Comparison of ENCODE assay signal across 1 cellular context in the genomic region with DNA sequence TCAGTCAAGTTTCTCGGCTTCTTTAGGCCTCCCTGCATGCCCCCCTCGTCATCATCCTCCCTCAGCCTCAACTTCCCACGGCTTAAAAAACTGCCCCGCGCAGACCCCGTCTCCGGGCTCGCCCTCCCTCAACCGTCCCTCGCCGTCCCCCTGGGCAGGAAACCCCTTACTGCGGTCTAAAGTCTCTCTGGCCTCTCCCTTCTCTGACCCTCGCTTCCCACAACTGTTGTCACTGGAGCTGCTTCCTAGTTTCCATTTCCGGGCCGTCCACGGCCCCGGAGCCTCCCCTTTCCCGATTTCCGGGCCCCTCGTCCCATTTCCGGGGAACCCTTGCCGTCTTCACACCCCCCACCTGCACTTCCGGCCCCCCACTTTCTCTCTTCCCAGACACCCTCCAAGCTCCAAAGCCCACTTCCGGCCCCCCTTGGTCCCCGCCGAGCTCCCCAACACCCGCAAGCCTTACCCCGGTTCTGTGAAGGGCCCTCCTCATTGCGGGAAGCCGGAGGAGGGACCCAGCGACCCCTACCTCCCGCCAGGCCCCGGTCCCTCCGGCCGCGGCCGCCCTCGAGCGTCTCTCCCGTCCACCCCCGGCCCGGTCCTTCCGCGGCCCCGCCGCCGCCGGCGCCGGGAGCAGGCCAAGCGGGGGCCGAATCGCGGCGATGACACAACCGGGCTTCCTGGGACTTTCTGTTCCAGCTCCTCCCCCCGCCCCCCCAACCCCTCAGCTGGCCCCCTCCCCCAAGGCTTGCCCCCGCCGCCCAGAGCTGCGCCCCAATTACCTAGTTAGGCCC.
TF ChIP-seq lines count a peak whose summit lies in the region.

No MANE protein-coding gene starts in this region.

TF ChIP-seq in K562, 482 proteins besides CTCF, POLR2A, EP300 and RAD21 (continues in another document):
- TF ChIP-seq, protein P1, sequence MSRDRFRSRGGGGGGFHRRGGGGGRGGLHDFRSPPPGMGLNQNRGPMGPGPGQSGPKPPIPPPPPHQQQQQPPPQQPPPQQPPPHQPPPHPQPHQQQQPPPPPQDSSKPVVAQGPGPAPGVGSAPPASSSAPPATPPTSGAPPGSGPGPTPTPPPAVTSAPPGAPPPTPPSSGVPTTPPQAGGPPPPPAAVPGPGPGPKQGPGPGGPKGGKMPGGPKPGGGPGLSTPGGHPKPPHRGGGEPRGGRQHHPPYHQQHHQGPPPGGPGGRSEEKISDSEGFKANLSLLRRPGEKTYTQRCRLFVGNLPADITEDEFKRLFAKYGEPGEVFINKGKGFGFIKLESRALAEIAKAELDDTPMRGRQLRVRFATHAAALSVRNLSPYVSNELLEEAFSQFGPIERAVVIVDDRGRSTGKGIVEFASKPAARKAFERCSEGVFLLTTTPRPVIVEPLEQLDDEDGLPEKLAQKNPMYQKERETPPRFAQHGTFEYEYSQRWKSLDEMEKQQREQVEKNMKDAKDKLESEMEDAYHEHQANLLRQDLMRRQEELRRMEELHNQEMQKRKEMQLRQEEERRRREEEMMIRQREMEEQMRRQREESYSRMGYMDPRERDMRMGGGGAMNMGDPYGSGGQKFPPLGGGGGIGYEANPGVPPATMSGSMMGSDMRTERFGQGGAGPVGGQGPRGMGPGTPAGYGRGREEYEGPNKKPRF (IDR thresholded peaks at IDR 0.05; ENCODE audit: low read depth, low read length) = no peak
- TF ChIP-seq SIX5 (IDR thresholded peaks at IDR 0.05; ENCODE audit: borderline replicate concordance in 1 of 2, insufficient read depth in 1 of 2, low read depth in 1 of 2, low read length in 2 of 2) = no peak
- TF ChIP-seq, protein P2, sequence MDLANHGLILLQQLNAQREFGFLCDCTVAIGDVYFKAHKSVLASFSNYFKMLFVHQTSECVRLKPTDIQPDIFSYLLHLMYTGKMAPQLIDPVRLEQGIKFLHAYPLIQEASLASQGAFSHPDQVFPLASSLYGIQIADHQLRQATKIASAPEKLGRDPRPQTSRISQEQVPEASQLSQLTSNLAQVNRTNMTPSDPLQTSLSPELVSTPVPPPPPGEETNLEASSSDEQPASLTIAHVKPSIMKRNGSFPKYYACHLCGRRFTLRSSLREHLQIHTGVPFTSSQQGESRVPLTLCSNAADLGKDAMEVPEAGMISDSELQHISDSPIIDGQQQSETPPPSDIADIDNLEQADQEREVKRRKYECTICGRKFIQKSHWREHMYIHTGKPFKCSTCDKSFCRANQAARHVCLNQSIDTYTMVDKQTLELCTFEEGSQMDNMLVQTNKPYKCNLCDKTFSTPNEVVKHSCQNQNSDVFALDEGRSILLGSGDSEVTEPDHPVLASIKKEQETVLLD (IDR thresholded peaks at IDR 0.05) = no peak
- TF ChIP-seq SMAD3 (CRISPR knock-in tag; conservative IDR thresholded peaks at IDR 0.05) = no peak
- TF ChIP-seq C11orf30 (IDR thresholded peaks at IDR 0.05; ENCODE audit: low read depth) = peak; percentile 42; the same call in 1 of the 2 replicates
- TF ChIP-seq U2AF2 (optimal IDR thresholded peaks at IDR 0.05; ENCODE audit: low read depth, low read length) = no peak
- peak; percentile 14 for TF ChIP-seq PCBP1 (IDR thresholded peaks at IDR 0.05; ENCODE audit: low read depth, low read length, poor library complexity, severe bottlenecking)
- TF ChIP-seq, protein P3, sequence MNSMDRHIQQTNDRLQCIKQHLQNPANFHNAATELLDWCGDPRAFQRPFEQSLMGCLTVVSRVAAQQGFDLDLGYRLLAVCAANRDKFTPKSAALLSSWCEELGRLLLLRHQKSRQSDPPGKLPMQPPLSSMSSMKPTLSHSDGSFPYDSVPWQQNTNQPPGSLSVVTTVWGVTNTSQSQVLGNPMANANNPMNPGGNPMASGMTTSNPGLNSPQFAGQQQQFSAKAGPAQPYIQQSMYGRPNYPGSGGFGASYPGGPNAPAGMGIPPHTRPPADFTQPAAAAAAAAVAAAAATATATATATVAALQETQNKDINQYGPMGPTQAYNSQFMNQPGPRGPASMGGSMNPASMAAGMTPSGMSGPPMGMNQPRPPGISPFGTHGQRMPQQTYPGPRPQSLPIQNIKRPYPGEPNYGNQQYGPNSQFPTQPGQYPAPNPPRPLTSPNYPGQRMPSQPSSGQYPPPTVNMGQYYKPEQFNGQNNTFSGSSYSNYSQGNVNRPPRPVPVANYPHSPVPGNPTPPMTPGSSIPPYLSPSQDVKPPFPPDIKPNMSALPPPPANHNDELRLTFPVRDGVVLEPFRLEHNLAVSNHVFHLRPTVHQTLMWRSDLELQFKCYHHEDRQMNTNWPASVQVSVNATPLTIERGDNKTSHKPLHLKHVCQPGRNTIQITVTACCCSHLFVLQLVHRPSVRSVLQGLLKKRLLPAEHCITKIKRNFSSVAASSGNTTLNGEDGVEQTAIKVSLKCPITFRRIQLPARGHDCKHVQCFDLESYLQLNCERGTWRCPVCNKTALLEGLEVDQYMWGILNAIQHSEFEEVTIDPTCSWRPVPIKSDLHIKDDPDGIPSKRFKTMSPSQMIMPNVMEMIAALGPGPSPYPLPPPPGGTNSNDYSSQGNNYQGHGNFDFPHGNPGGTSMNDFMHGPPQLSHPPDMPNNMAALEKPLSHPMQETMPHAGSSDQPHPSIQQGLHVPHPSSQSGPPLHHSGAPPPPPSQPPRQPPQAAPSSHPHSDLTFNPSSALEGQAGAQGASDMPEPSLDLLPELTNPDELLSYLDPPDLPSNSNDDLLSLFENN (IDR thresholded peaks at IDR 0.05; ENCODE audit: low read depth in 2 of 2, low read length in 2 of 2) = no peak
- TF ChIP-seq KDM4B (IDR thresholded peaks at IDR 0.05; ENCODE audit: borderline replicate concordance in 2 of 2, low read depth in 1 of 2) = peak in 1 of 2 experiments; percentile 84; a peak in 1 of 4 replicates
- peak; percentile 57 for TF ChIP-seq PHF20 (IDR thresholded peaks at IDR 0.05; ENCODE audit: partially characterized antibody)
- TF ChIP-seq NEUROD1 (IDR thresholded peaks at IDR 0.05; ENCODE audit: borderline replicate concordance, low read depth, low read length, partially characterized antibody) = no peak
- TF ChIP-seq ZNF41 (CRISPR knock-in tag; conservative IDR thresholded peaks at IDR 0.05) = no peak
- TF ChIP-seq, protein P4, sequence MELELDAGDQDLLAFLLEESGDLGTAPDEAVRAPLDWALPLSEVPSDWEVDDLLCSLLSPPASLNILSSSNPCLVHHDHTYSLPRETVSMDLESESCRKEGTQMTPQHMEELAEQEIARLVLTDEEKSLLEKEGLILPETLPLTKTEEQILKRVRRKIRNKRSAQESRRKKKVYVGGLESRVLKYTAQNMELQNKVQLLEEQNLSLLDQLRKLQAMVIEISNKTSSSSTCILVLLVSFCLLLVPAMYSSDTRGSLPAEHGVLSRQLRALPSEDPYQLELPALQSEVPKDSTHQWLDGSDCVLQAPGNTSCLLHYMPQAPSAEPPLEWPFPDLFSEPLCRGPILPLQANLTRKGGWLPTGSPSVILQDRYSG (tag; conservative IDR thresholded peaks at IDR 0.05; ENCODE audit: low read depth) = no peak
- TF ChIP-seq NCOR1 (IDR thresholded peaks at IDR 0.05) = no peak
- TF ChIP-seq ZNF583 (CRISPR knock-in tag; IDR thresholded peaks at IDR 0.05) = no peak
- TF ChIP-seq ETV1 (tag; conservative IDR thresholded peaks at IDR 0.05; ENCODE audit: low read depth) = peak; percentile 77
- peak; percentile 44; the same call in 1 of the 2 replicates for TF ChIP-seq ETV5 (CRISPR knock-in tag; IDR thresholded peaks at IDR 0.05; ENCODE audit: low read depth)
- TF ChIP-seq, protein P5, sequence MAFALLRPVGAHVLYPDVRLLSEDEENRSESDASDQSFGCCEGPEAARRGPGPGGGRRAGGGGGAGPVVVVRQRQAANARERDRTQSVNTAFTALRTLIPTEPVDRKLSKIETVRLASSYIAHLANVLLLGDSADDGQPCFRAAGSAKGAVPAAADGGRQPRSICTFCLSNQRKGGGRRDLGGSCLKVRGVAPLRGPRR (CRISPR knock-in tag; IDR thresholded peaks at IDR 0.05) = no peak
- TF ChIP-seq KDM2B (CRISPR knock-in tag; IDR thresholded peaks at IDR 0.05) = no peak
- no peak for TF ChIP-seq CBX2 (IDR thresholded peaks at IDR 0.05; ENCODE audit: insufficient read depth, low read length, poor library complexity, severe bottlenecking)
- TF ChIP-seq ASH1L (IDR thresholded peaks at IDR 0.05; ENCODE audit: borderline replicate concordance, low read depth, partially characterized antibody) = peak; percentile 30
- peak in 1 of 2 experiments; percentile 69; a peak in 2 of 4 replicates for TF ChIP-seq HDAC1 (IDR thresholded peaks at IDR 0.05)
- TF ChIP-seq HNRNPK (IDR thresholded peaks at IDR 0.05; ENCODE audit: low read depth, low read length, poor library complexity, severe bottlenecking) = peak; percentile 48
- TF ChIP-seq, protein P6, sequence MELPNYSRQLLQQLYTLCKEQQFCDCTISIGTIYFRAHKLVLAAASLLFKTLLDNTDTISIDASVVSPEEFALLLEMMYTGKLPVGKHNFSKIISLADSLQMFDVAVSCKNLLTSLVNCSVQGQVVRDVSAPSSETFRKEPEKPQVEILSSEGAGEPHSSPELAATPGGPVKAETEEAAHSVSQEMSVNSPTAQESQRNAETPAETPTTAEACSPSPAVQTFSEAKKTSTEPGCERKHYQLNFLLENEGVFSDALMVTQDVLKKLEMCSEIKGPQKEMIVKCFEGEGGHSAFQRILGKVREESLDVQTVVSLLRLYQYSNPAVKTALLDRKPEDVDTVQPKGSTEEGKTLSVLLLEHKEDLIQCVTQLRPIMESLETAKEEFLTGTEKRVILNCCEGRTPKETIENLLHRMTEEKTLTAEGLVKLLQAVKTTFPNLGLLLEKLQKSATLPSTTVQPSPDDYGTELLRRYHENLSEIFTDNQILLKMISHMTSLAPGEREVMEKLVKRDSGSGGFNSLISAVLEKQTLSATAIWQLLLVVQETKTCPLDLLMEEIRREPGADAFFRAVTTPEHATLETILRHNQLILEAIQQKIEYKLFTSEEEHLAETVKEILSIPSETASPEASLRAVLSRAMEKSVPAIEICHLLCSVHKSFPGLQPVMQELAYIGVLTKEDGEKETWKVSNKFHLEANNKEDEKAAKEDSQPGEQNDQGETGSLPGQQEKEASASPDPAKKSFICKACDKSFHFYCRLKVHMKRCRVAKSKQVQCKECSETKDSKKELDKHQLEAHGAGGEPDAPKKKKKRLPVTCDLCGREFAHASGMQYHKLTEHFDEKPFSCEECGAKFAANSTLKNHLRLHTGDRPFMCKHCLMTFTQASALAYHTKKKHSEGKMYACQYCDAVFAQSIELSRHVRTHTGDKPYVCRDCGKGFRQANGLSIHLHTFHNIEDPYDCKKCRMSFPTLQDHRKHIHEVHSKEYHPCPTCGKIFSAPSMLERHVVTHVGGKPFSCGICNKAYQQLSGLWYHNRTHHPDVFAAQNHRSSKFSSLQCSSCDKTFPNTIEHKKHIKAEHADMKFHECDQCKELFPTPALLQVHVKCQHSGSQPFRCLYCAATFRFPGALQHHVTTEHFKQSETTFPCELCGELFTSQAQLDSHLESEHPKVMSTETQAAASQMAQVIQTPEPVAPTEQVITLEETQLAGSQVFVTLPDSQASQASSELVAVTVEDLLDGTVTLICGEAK (IDR thresholded peaks at IDR 0.05) = peak; percentile 95
- TF ChIP-seq, protein P6 (CRISPR knock-in tag; IDR thresholded peaks at IDR 0.05) = no peak
- TF ChIP-seq ZNF644 (tag; IDR thresholded peaks at IDR 0.05; ENCODE audit: low read depth) = no peak
- TF ChIP-seq ZNF134 (CRISPR knock-in tag; conservative IDR thresholded peaks at IDR 0.05) = no peak
- peak; percentile 78 for TF ChIP-seq POLR2G (IDR thresholded peaks at IDR 0.05; ENCODE audit: low read depth, low read length)
- peak; percentile 63; the same call in 1 of the 2 replicates for TF ChIP-seq GABPB1 (CRISPR knock-in tag; IDR thresholded peaks at IDR 0.05)
- TF ChIP-seq, protein P7, sequence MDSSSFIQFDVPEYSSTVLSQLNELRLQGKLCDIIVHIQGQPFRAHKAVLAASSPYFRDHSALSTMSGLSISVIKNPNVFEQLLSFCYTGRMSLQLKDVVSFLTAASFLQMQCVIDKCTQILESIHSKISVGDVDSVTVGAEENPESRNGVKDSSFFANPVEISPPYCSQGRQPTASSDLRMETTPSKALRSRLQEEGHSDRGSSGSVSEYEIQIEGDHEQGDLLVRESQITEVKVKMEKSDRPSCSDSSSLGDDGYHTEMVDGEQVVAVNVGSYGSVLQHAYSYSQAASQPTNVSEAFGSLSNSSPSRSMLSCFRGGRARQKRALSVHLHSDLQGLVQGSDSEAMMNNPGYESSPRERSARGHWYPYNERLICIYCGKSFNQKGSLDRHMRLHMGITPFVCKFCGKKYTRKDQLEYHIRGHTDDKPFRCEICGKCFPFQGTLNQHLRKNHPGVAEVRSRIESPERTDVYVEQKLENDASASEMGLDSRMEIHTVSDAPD (CRISPR knock-in tag; IDR thresholded peaks at IDR 0.05) = no peak
- no peak for TF ChIP-seq ZSCAN29 (IDR thresholded peaks at IDR 0.05)
- TF ChIP-seq, protein P8, sequence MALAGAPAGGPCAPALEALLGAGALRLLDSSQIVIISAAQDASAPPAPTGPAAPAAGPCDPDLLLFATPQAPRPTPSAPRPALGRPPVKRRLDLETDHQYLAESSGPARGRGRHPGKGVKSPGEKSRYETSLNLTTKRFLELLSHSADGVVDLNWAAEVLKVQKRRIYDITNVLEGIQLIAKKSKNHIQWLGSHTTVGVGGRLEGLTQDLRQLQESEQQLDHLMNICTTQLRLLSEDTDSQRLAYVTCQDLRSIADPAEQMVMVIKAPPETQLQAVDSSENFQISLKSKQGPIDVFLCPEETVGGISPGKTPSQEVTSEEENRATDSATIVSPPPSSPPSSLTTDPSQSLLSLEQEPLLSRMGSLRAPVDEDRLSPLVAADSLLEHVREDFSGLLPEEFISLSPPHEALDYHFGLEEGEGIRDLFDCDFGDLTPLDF (CRISPR knock-in tag; IDR thresholded peaks at IDR 0.05) = no peak
- TF ChIP-seq CREBBP (IDR thresholded peaks at IDR 0.05; ENCODE audit: low read depth, low read length) = no peak
- no peak for TF ChIP-seq KAT7 (CRISPR knock-in tag; IDR thresholded peaks at IDR 0.05; ENCODE audit: borderline replicate concordance)
- peak; percentile 15; the same call in 1 of the 2 replicates for TF ChIP-seq ZBTB7A (IDR thresholded peaks at IDR 0.05; ENCODE audit: borderline replicate concordance, control insufficient read depth, low read depth, low read length)
- TF ChIP-seq ZNF263 (CRISPR knock-in tag; IDR thresholded peaks at IDR 0.05; ENCODE audit: borderline replicate concordance) = no peak
